In genomic region chr5:133049726-133050048, GRCh38 we compare ENCODE assay signal across 1 cellular context.
TF ChIP-seq lines count a peak whose summit lies in the region.

No MANE protein-coding gene starts in this region.

TF ChIP-seq in GM12891, 5 proteins besides CTCF, POLR2A, EP300 and RAD21:
- no peak for TF ChIP-seq TAF1 (IDR thresholded peaks at IDR 0.05; ENCODE audit: low read depth, low read length)
- no peak for TF ChIP-seq POLR2AphosphoS5 (IDR thresholded peaks at IDR 0.05; ENCODE audit: low read depth, low read length)
- TF ChIP-seq PAX5 (IDR thresholded peaks at IDR 0.05; ENCODE audit: insufficient read depth, low read length, severe bottlenecking) = no peak
- no peak for TF ChIP-seq SPI1 (IDR thresholded peaks at IDR 0.05; ENCODE audit: low read depth, low read length)
- no peak for TF ChIP-seq POU2F2 (IDR thresholded peaks at IDR 0.05; ENCODE audit: low read depth, low read length)
